Comparison of ENCODE assay signal across 28 cellular contexts in the genomic region with DNA sequence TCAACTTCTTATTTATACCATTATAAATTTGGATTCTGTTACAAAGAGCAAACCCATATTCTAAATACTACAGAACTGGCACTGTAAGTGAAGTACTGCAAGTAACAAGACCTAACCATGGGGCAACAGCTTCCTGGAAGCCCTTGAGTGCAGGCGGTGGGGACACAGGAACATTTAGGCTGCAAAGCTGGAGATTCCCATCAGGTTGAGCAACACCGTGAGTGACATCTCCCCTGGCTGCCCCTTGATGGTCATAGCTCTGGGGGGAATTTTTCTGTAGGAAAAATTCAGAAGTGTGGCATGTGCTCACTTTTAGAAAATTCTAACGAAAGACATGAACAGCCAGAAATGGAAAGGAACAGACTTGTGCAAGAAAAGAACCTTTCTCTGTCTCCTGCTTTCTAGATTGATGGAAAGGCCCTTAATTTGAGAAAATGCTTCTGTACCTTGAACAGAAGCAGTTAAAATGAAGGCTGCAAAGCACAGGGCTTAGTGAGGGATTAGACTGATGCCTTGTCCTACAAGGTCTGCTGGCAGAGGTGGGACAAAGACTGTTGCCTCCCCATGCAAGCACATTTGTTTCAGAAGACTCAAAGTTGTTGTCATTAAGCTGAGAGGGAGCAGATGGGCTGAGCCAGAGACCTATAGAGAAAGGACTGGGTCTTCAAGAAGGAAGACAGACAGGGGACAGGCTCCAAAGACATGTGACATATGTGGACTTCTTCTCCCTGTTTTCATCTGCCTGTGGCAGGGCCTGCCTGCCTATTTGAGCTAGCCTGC.
A peak's percentile ranks its signal among the peaks of the same experiment; 100 is the strongest.
DNase-seq lines count a peak whose midpoint lies in the region; ATAC-seq and TF ChIP-seq lines count a peak whose summit lies in the region.
"Had no signal": no experiment of that assay in that cellular context is flagged by ENCODE, and none has a peak within 500 bp of the region (broad histone marks: within the 10 kb centered on the region; RNA-seq: fewer than 3 reads in every experiment).

No MANE protein-coding gene starts in this region.

- peaks cover 4% of the 10 kb centered on the region for H3K36me3 Mint-ChIP-seq in natural killer cell treated with Interleukin-12 subunit alpha and Interleukin-12 subunit beta and Interleukin-15 and Interleukin-18, amount 100 ng/mL, for 72 hours
- H3K36me3 Mint-ChIP-seq in natural killer cell (no peaks in the 10 kb centered on the region), neural progenitor cell (no peaks in the 10 kb centered on the region)

- H3K27ac ChIP-seq in RWPE2 (ENCODE audit: poor library complexity, severe bottlenecking) (peak overlapping the region; percentile 70), neural progenitor cell (peak overlapping the region; percentile 43)
- H3K27ac ChIP-seq: C4-2B had no signal

- H3K4me1 ChIP-seq in RWPE2 (ENCODE audit: insufficient read depth, poor library complexity, severe bottlenecking) (peaks cover 30% of the 10 kb centered on the region), neural progenitor cell (no peaks in the 10 kb centered on the region)
- H3K4me1 ChIP-seq: HAP-1 had no signal

- no peak overlapping the region for H3K27ac Mint-ChIP-seq in natural killer cell treated with Interleukin-12 subunit alpha and Interleukin-12 subunit beta and Interleukin-15 and Interleukin-18, amount 100 ng/mL, for 72 hours
- H3K27ac Mint-ChIP-seq in natural killer cell: no peak overlapping the region
- H3K27ac Mint-ChIP-seq in neural progenitor cell: no peak overlapping the region
- H3K27ac Mint-ChIP-seq: B cell; CD8-positive, alpha-beta T cell; GM23338 had no signal

- no peak overlapping the region for H3K4me2 ChIP-seq in neural progenitor cell
- H3K4me2 ChIP-seq: GM23338, PC-9 had no signal

- no peaks in the 10 kb centered on the region for H3K9me3 Mint-ChIP-seq in natural killer cell treated with Interleukin-12 subunit alpha and Interleukin-12 subunit beta and Interleukin-15 and Interleukin-18, amount 100 ng/mL, for 72 hours
- H3K9me3 Mint-ChIP-seq in natural killer cell (peaks cover 0 to 3% of the 10 kb centered on the region in 2 donors), neural progenitor cell (peaks cover 5% of the 10 kb centered on the region)

- TF ChIP-seq CTCF in natural killer cell (IDR thresholded peaks at IDR 0.05) (no peak), RWPE2 (IDR thresholded peaks at IDR 0.05; ENCODE audit: poor library complexity, severe bottlenecking) (no peak), neural progenitor cell (IDR thresholded peaks at IDR 0.05) (no peak), GM10266 (IDR thresholded peaks at IDR 0.05; ENCODE audit: control insufficient read depth, insufficient read depth, low read depth, missing control alignments) (no peak)

- peaks cover 6% of the 10 kb centered on the region for H3F3A ChIP-seq in neural progenitor cell (ENCODE audit: low read depth)

- H3K9me3 ChIP-seq in RWPE2 (ENCODE audit: severe bottlenecking) (peaks cover 8% of the 10 kb centered on the region), neural progenitor cell (ENCODE audit: low read depth) (no peaks in the 10 kb centered on the region)
- H3K9me3 ChIP-seq: HAP-1 had no signal

- H3K79me2 ChIP-seq in neural progenitor cell (ENCODE audit: low read depth): no peaks in the 10 kb centered on the region

- no peak overlapping the region for H3K9ac ChIP-seq in neural progenitor cell

- H3K27me3 Mint-ChIP-seq in natural killer cell treated with Interleukin-12 subunit alpha and Interleukin-12 subunit beta and Interleukin-15 and Interleukin-18, amount 100 ng/mL, for 72 hours: no peaks in the 10 kb centered on the region
- H3K27me3 Mint-ChIP-seq in natural killer cell (ENCODE audit: low read depth in 2 of 2) (no peaks in the 10 kb centered on the region), neural progenitor cell (ENCODE audit: insufficient read depth, low read depth) (no peaks in the 10 kb centered on the region)
- H3K27me3 Mint-ChIP-seq: B cell had no signal

- H2AFZ ChIP-seq in neural progenitor cell (replicated peaks): no peak overlapping the region
- H2AFZ ChIP-seq: GM23338, PC-9 had no signal

- no peaks in the 10 kb centered on the region for H4K20me1 ChIP-seq in neural progenitor cell (ENCODE audit: low read depth)

- peaks cover 0 to 9% of the 10 kb centered on the region in 2 donors for H3K4me1 Mint-ChIP-seq in natural killer cell treated with Interleukin-12 subunit alpha and Interleukin-12 subunit beta and Interleukin-15 and Interleukin-18, amount 100 ng/mL, for 72 hours (ENCODE audit: low read depth in 2 of 2)
- H3K4me1 Mint-ChIP-seq in natural killer cell (peaks cover 5 to 9% of the 10 kb centered on the region in 2 donors), neural progenitor cell (peaks cover 4% of the 10 kb centered on the region)
- H3K4me1 Mint-ChIP-seq: B cell had no signal

- H3K36me3 ChIP-seq in RWPE2 (ENCODE audit: low read depth) (no peaks in the 10 kb centered on the region), neural progenitor cell (no peaks in the 10 kb centered on the region)
- H3K36me3 ChIP-seq: HAP-1 had no signal

- H3K27me3 ChIP-seq in RWPE2 (ENCODE audit: insufficient read depth, poor library complexity, severe bottlenecking) (no peaks in the 10 kb centered on the region), neural progenitor cell (no peaks in the 10 kb centered on the region)

- DNase-seq in natural killer cell treated with Interleukin-12 subunit alpha and Interleukin-12 subunit beta and Interleukin-15 and Interleukin-18, amount 100 ng/mL, for 72 hours (ENCODE audit: low spot score): peak; percentile 6
- DNase-seq in natural killer cell: no peak
- DNase-seq in RWPE2 (ENCODE audit: low spot score): no peak
- peak; percentile 21 for DNase-seq in neural progenitor cell (ENCODE audit: low spot score)
- no peak for DNase-seq in GM10266 (ENCODE audit: extremely low spot score)
- DNase-seq: CD8-positive, alpha-beta T cell; DMS 273 treated with DMSO at 0.1 percent for 48 hours; DMS79; EL; GDM1; HFFc6; Kasumi-1; NCI-H1105; NCI-H1436 treated with DMSO at 0.1 percent for 48 hours; NCI-H187 treated with DMSO at 0.1 percent for 48 hours; NCI-H2171 treated with DMSO at 0.1 percent for 48 hours; NCI-H446; NCI-H524 treated with DMSO at 0.1 percent for 48 hours; NCI-H774; PC-9; RPMI8226; SHP77 had no signal

- intact Hi-C loops in natural killer cell (cut with micrococcal nuclease): no loop called here

- H3K4me3 ChIP-seq in RWPE2 (ENCODE audit: severe bottlenecking) (no peak overlapping the region), neural progenitor cell (no peak overlapping the region)
- H3K4me3 ChIP-seq: GM23338, HAP-1, PC-9 had no signal

- ATAC-seq in natural killer cell treated with Interleukin-12 subunit alpha and Interleukin-12 subunit beta and Interleukin-15 and Interleukin-18, amount 100 ng/mL, for 72 hours: no peak
- ATAC-seq in natural killer cell (no peak), RWPE2 (ENCODE audit: low read depth) (no peak), HG02798 (IDR thresholded peaks at IDR 0.05; ENCODE audit: poor library complexity, unreplicated experiment) (no peak), HG02973 (IDR thresholded peaks at IDR 0.05; ENCODE audit: unreplicated experiment) (no peak)
- ATAC-seq: CD8-positive, alpha-beta T cell; GM23338 had no signal

- no peak overlapping the region for H3K4me3 Mint-ChIP-seq in natural killer cell treated with Interleukin-12 subunit alpha and Interleukin-12 subunit beta and Interleukin-15 and Interleukin-18, amount 100 ng/mL, for 72 hours
- no peak overlapping the region for H3K4me3 Mint-ChIP-seq in natural killer cell
- no peak overlapping the region for H3K4me3 Mint-ChIP-seq in neural progenitor cell
- H3K4me3 Mint-ChIP-seq: B cell; CD8-positive, alpha-beta T cell; GM23338; HFFc6 had no signal

Comparison
In these comparisons a context has a peak if more than half of its experiments do, and no peak if none do; other contexts are left out.
1. DNase-seq: peak in natural killer cell treated with Interleukin-12 subunit alpha and Interleukin-12 subunit beta and Interleukin-15 and Interleukin-18, amount 100 ng/mL, for 72 hours (single experiment) and neural progenitor cell (single experiment); none in natural killer cell (single experiment), RWPE2 (single experiment) and GM10266 (single experiment).